In genomic region chr17:17454276-17454675, GRCh38 we compare ENCODE assay signal across 10 cellular contexts. TPM values are rescaled to one million over a fixed set of nuclear protein-coding genes. Genes with fewer than 3 reads are reported as not detected.
"Had no signal": no experiment of that assay in that cellular context is flagged by ENCODE, and none has a peak within 500 bp of the region (broad histone marks: within the 10 kb centered on the region; RNA-seq: fewer than 3 reads in every experiment).

No MANE protein-coding gene starts in this region.

- H3K4me1 Mint-ChIP-seq: GM23338, H9 had no signal

- H3K4me3 Mint-ChIP-seq: GM23338, H9, IgD-negative memory B cell had no signal

- DNase-seq: H9, HCEC 1CT, KG1 had no signal

- H3K9me3 Mint-ChIP-seq: GM23338, H9, IgD-negative memory B cell had no signal

- H3K4me2 ChIP-seq: GM23338 had no signal

- H3K27ac Mint-ChIP-seq: GM23338, H9, IgD-negative memory B cell had no signal

- H3K27ac ChIP-seq: HL-60 had no signal

- FAIRE-seq: H1, H54, HepG2 had no signal

- H3K4me3 ChIP-seq: GM23338 had no signal

- ATAC-seq: GM23338, HepG2 had no signal

- H2AFZ ChIP-seq: GM23338 had no signal

RNA-seq across cellular contexts. Expression of gene RASD1, which starts 41.9 kb away (rescaled TPM):
- total RNA-seq: HT1080 had no signal
